In genomic region chr11:12102588-12103410, GRCh38 we compare ENCODE assay signal across 2 cellular contexts.
TF ChIP-seq lines count a peak whose summit lies in the region.

No MANE protein-coding gene starts in this region.

TF ChIP-seq in HepG2, 621 proteins besides CTCF, POLR2A, EP300 and RAD21:
- TF ChIP-seq, protein P1, sequence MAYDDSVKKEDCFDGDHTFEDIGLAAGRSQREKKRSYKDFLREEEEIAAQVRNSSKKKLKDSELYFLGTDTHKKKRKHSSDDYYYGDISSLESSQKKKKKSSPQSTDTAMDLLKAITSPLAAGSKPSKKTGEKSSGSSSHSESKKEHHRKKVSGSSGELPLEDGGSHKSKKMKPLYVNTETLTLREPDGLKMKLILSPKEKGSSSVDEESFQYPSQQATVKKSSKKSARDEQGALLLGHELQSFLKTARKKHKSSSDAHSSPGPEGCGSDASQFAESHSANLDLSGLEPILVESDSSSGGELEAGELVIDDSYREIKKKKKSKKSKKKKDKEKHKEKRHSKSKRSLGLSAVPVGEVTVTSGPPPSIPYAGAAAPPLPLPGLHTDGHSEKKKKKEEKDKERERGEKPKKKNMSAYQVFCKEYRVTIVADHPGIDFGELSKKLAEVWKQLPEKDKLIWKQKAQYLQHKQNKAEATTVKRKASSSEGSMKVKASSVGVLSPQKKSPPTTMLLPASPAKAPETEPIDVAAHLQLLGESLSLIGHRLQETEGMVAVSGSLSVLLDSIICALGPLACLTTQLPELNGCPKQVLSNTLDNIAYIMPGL (CRISPR knock-in tag; IDR thresholded peaks at IDR 0.05; ENCODE audit: borderline replicate concordance in 1 of 2, low read depth in 1 of 2): no peak
- no peak for TF ChIP-seq NFYC (CRISPR knock-in tag; IDR thresholded peaks at IDR 0.05)
- no peak for TF ChIP-seq ZFP82 (CRISPR knock-in tag; IDR thresholded peaks at IDR 0.05; ENCODE audit: borderline replicate concordance)
- no peak for TF ChIP-seq CCAR2 (optimal IDR thresholded peaks at IDR 0.05; ENCODE audit: low read depth, low read length)
- TF ChIP-seq PITX1 (CRISPR knock-in tag; IDR thresholded peaks at IDR 0.05): no peak
- no peak for TF ChIP-seq ZNF264 (CRISPR knock-in tag; IDR thresholded peaks at IDR 0.05)
- no peak for TF ChIP-seq SRSF1 (optimal IDR thresholded peaks at IDR 0.05; ENCODE audit: low read depth, low read length)
- no peak for TF ChIP-seq NFE2L2 (IDR thresholded peaks at IDR 0.05; ENCODE audit: low read length)
- no peak for TF ChIP-seq ZNF230 (CRISPR knock-in tag; IDR thresholded peaks at IDR 0.05)
- no peak for TF ChIP-seq ZNF30 (CRISPR knock-in tag; IDR thresholded peaks at IDR 0.05)
- no peak for TF ChIP-seq KDM6A (CRISPR knock-in tag; IDR thresholded peaks at IDR 0.05; ENCODE audit: low read depth)
- no peak for TF ChIP-seq REPIN1 (CRISPR knock-in tag; IDR thresholded peaks at IDR 0.05; ENCODE audit: borderline replicate concordance, low read depth)
- TF ChIP-seq HOXA9 (CRISPR knock-in tag; IDR thresholded peaks at IDR 0.05; ENCODE audit: borderline replicate concordance): no peak
- TF ChIP-seq RFXANK (CRISPR knock-in tag; IDR thresholded peaks at IDR 0.05): no peak
- TF ChIP-seq, protein P2, sequence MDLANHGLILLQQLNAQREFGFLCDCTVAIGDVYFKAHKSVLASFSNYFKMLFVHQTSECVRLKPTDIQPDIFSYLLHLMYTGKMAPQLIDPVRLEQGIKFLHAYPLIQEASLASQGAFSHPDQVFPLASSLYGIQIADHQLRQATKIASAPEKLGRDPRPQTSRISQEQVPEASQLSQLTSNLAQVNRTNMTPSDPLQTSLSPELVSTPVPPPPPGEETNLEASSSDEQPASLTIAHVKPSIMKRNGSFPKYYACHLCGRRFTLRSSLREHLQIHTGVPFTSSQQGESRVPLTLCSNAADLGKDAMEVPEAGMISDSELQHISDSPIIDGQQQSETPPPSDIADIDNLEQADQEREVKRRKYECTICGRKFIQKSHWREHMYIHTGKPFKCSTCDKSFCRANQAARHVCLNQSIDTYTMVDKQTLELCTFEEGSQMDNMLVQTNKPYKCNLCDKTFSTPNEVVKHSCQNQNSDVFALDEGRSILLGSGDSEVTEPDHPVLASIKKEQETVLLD (CRISPR knock-in tag; IDR thresholded peaks at IDR 0.05; ENCODE audit: low read depth): no peak
- no peak for TF ChIP-seq YEATS4 (CRISPR knock-in tag; IDR thresholded peaks at IDR 0.05; ENCODE audit: borderline replicate concordance)
- no peak for TF ChIP-seq ZNF616 (CRISPR knock-in tag; IDR thresholded peaks at IDR 0.05; ENCODE audit: low read depth)
- TF ChIP-seq, protein P3, sequence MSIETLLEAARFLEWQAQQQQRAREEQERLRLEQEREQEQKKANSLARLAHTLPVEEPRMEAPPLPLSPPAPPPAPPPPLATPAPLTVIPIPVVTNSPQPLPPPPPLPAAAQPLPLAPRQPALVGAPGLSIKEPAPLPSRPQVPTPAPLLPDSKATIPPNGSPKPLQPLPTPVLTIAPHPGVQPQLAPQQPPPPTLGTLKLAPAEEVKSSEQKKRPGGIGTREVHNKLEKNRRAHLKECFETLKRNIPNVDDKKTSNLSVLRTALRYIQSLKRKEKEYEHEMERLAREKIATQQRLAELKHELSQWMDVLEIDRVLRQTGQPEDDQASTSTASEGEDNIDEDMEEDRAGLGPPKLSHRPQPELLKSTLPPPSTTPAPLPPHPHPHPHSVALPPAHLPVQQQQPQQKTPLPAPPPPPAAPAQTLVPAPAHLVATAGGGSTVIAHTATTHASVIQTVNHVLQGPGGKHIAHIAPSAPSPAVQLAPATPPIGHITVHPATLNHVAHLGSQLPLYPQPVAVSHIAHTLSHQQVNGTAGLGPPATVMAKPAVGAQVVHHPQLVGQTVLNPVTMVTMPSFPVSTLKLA (IDR thresholded peaks at IDR 0.05): no peak
- TF ChIP-seq ZNF232 (CRISPR knock-in tag; IDR thresholded peaks at IDR 0.05; ENCODE audit: borderline replicate concordance): no peak

TF ChIP-seq in SK-N-SH, 30 proteins besides CTCF, POLR2A, EP300 and RAD21 (continued from another document):
- no peak for TF ChIP-seq FOXM1 (IDR thresholded peaks at IDR 0.05; ENCODE audit: low read depth)
- TF ChIP-seq RFX5 (IDR thresholded peaks at IDR 0.05; ENCODE audit: low read length): no peak
- no peak for TF ChIP-seq RCOR1 (IDR thresholded peaks at IDR 0.05; ENCODE audit: low read length)
- TF ChIP-seq TEAD4 (IDR thresholded peaks at IDR 0.05; ENCODE audit: borderline replicate concordance, insufficient read depth): no peak
- TF ChIP-seq, protein P4, sequence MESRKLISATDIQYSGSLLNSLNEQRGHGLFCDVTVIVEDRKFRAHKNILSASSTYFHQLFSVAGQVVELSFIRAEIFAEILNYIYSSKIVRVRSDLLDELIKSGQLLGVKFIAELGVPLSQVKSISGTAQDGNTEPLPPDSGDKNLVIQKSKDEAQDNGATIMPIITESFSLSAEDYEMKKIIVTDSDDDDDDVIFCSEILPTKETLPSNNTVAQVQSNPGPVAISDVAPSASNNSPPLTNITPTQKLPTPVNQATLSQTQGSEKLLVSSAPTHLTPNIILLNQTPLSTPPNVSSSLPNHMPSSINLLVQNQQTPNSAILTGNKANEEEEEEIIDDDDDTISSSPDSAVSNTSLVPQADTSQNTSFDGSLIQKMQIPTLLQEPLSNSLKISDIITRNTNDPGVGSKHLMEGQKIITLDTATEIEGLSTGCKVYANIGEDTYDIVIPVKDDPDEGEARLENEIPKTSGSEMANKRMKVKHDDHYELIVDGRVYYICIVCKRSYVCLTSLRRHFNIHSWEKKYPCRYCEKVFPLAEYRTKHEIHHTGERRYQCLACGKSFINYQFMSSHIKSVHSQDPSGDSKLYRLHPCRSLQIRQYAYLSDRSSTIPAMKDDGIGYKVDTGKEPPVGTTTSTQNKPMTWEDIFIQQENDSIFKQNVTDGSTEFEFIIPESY (IDR thresholded peaks at IDR 0.05; ENCODE audit: borderline replicate concordance, low read depth): no peak
- no peak for TF ChIP-seq GATA2 (CRISPR knock-in tag; IDR thresholded peaks at IDR 0.05)
TF ChIP-seq in SK-N-SH: peak in this region for 0.
